In the genomic region with DNA sequence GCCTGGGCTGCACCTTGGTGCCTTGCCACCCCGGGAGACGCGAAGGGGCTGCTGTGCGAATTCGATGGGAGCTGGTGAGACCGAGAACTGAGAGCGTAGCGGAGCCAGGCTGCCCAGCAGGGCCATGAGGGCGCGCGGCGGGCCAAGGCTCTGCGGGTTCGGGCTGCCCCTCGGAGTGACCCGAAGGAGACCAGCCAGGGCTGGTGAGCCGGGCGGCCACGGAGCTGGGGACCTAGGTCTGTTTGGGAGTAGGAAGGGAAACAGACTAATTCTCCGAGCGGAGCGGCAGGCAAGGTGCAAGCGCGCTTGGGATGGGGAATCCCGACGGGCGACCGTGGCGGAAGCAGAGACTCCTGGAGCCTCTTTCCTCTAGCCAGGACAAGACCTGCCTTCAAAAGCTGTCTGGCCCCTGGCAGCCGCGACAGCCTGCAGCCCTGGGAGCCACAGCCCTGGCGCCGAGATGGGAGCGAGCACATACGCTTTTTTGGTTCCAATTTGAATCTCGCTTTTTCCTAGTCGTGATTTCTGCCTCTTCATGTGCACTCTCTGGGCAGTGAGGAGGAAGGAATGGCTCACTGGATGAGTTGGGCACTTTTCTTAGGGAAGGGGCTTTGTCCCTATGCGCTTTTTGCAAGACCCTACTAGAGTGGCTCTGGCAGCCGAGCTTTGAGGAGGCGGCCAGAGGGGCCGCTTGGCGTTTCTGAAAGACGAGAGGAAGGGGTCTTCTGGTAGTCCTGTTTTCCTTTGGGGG, we compare ENCODE assay signal across 9 cellular contexts. TPM values are rescaled to one million over a fixed set of nuclear protein-coding genes. Genes with fewer than 3 reads are reported as not detected.
DNase-seq lines count a peak whose midpoint lies in the region; ATAC-seq lines count a peak whose summit lies in the region.
"Had no signal": no experiment of that assay in that cellular context is flagged by ENCODE, and none has a peak within 500 bp of the region (broad histone marks: within the 10 kb centered on the region; RNA-seq: fewer than 3 reads in every experiment).

No MANE protein-coding gene starts in this region.

- H3K27ac ChIP-seq in iPS DF 6.9 (ENCODE audit: low read length): no peak overlapping the region

- H3K27ac Mint-ChIP-seq in activated naive CD8-positive, alpha-beta T cell treated with anti-CD3 and anti-CD28 coated beads, Interleukin-2, amount 10 ng/mL, durations not matched to agents 7 days and 5 days: no peak overlapping the region
- no peak overlapping the region for H3K27ac Mint-ChIP-seq in natural killer cell treated with Interleukin-12 subunit alpha and Interleukin-12 subunit beta and Interleukin-15 and Interleukin-18, amount 100 ng/mL, for 72 hours

- no peaks in the 10 kb centered on the region for H3K36me3 ChIP-seq in iPS DF 6.9 (ENCODE audit: control insufficient read depth, insufficient read depth, low read length)

- peaks cover 73% of the 10 kb centered on the region for H3K27me3 Mint-ChIP-seq in activated naive CD8-positive, alpha-beta T cell treated with anti-CD3 and anti-CD28 coated beads, Interleukin-2, amount 10 ng/mL, durations not matched to agents 7 days and 5 days
- peaks cover 34 to 70% of the 10 kb centered on the region in 2 donors for H3K27me3 Mint-ChIP-seq in natural killer cell treated with Interleukin-12 subunit alpha and Interleukin-12 subunit beta and Interleukin-15 and Interleukin-18, amount 100 ng/mL, for 72 hours

- H3K4me3 Mint-ChIP-seq in activated naive CD8-positive, alpha-beta T cell treated with anti-CD3 and anti-CD28 coated beads, Interleukin-2, amount 10 ng/mL, durations not matched to agents 7 days and 5 days: peak overlapping the region; percentile 50
- no peak overlapping the region for H3K4me3 Mint-ChIP-seq in natural killer cell treated with Interleukin-12 subunit alpha and Interleukin-12 subunit beta and Interleukin-15 and Interleukin-18, amount 100 ng/mL, for 72 hours

- intact Hi-C loops in sciatic nerve (cut with DNase I): no loop called here

- POLR2A ChIA-PET in activated naive CD8-positive, alpha-beta T cell treated with anti-CD3 and anti-CD28 coated beads, Interleukin-2, amount 10 ng/mL, durations not matched to agents 7 days and 5 days (lab: Charles Lee): no interaction called here

- ATAC-seq in activated naive CD8-positive, alpha-beta T cell treated with anti-CD3 and anti-CD28 coated beads, Interleukin-2, amount 10 ng/mL, durations not matched to agents 7 days and 5 days (ENCODE audit: low read depth): no peak
- ATAC-seq in sciatic nerve (peak; percentile 33), HG03521 (IDR thresholded peaks at IDR 0.05; ENCODE audit: unreplicated experiment) (no peak)
- no peak for ATAC-seq in natural killer cell treated with Interleukin-12 subunit alpha and Interleukin-12 subunit beta and Interleukin-15 and Interleukin-18, amount 100 ng/mL, for 72 hours
- ATAC-seq: K562 had no signal

- H3K36me3 Mint-ChIP-seq in activated naive CD8-positive, alpha-beta T cell treated with anti-CD3 and anti-CD28 coated beads, Interleukin-2, amount 10 ng/mL, durations not matched to agents 7 days and 5 days: no peaks in the 10 kb centered on the region
- no peaks in the 10 kb centered on the region for H3K36me3 Mint-ChIP-seq in natural killer cell treated with Interleukin-12 subunit alpha and Interleukin-12 subunit beta and Interleukin-15 and Interleukin-18, amount 100 ng/mL, for 72 hours

- H3K27me3 ChIP-seq in iPS DF 6.9 (ENCODE audit: control insufficient read depth, insufficient read depth, low read length): peaks cover 14% of the 10 kb centered on the region; the same call in 1 of the 2 replicates

- H3K4me3 ChIP-seq in iPS DF 6.9 (ENCODE audit: low read length): peak overlapping the region; percentile 65
- H3K4me3 ChIP-seq: K562 had no signal

- peaks cover 3% of the 10 kb centered on the region for H3K4me1 Mint-ChIP-seq in activated naive CD8-positive, alpha-beta T cell treated with anti-CD3 and anti-CD28 coated beads, Interleukin-2, amount 10 ng/mL, durations not matched to agents 7 days and 5 days
- no peaks in the 10 kb centered on the region for H3K4me1 Mint-ChIP-seq in natural killer cell treated with Interleukin-12 subunit alpha and Interleukin-12 subunit beta and Interleukin-15 and Interleukin-18, amount 100 ng/mL, for 72 hours (ENCODE audit: low read depth in 2 of 2)

- H3K9me3 ChIP-seq in iPS DF 6.9 (ENCODE audit: control insufficient read depth, insufficient read depth, low read length): no peaks in the 10 kb centered on the region

- peaks cover 3% of the 10 kb centered on the region for H3K4me1 ChIP-seq in iPS DF 6.9 (ENCODE audit: control insufficient read depth, insufficient read depth, low read length)

- DNase-seq in G401 (ENCODE audit: low spot score) (peak; percentile 64), iPS DF 6.9 (ENCODE audit: low read depth, low spot score) (no peak), sciatic nerve (ENCODE audit: low spot score) (no peak), activated gamma-delta T cell (lab: John Stamatoyannopoulos, UW) (no peak), NCI-H1092 (lab: John Stamatoyannopoulos, UW) (no peak)
- no peak for DNase-seq in activated naive CD8-positive, alpha-beta T cell treated with anti-CD3 and anti-CD28 coated beads, Interleukin-2, amount 10 ng/mL, durations not matched to agents 7 days and 5 days
- DNase-seq in natural killer cell treated with Interleukin-12 subunit alpha and Interleukin-12 subunit beta and Interleukin-15 and Interleukin-18, amount 100 ng/mL, for 72 hours (ENCODE audit: low spot score): no peak

- in situ Hi-C loops in G401 (cut with HindIII; ENCODE audit: low sequenced_read_pairs): no loop called here

- WGBS in iPS DF 6.9 (ENCODE audit: insufficient coverage, insufficient read length): no CpG with 5 or more reads among the region's 43 CpGs

- no peaks in the 10 kb centered on the region for H3K9me3 Mint-ChIP-seq in activated naive CD8-positive, alpha-beta T cell treated with anti-CD3 and anti-CD28 coated beads, Interleukin-2, amount 10 ng/mL, durations not matched to agents 7 days and 5 days
- H3K9me3 Mint-ChIP-seq in natural killer cell treated with Interleukin-12 subunit alpha and Interleukin-12 subunit beta and Interleukin-15 and Interleukin-18, amount 100 ng/mL, for 72 hours: no peaks in the 10 kb centered on the region

RNA-seq across cellular contexts. Expression of gene SYNDIG1, which starts 0.8 kb away (rescaled TPM):
- total RNA-seq in G401 (2014; rRNA removed; shearing (Covaris generic)): not detected in 2 replicates
- not detected for total RNA-seq in activated naive CD8-positive, alpha-beta T cell treated with anti-CD3 and anti-CD28 coated beads, Interleukin-2, amount 10 ng/mL, durations not matched to agents 7 days and 5 days
- 17.9 TPM for total RNA-seq in sciatic nerve
- total RNA-seq in natural killer cell treated with Interleukin-12 subunit alpha and Interleukin-12 subunit beta and Interleukin-15 and Interleukin-18, amount 100 ng/mL, for 72 hours: not detected
- total RNA-seq: K562 had no signal

Comparison
In these comparisons a context has a peak if more than half of its experiments do, and no peak if none do; other contexts are left out.
1. RNA of gene SYNDIG1, which starts 0.8 kb away (total RNA-seq): 17.9 TPM in sciatic nerve (single experiment); not detected in G401, not detected in activated naive CD8-positive, alpha-beta T cell treated with anti-CD3 and anti-CD28 coated beads, Interleukin-2, amount 10 ng/mL, durations not matched to agents 7 days and 5 days and not detected in natural killer cell treated with Interleukin-12 subunit alpha and Interleukin-12 subunit beta and Interleukin-15 and Interleukin-18, amount 100 ng/mL, for 72 hours; every median in the first group is over 10 times any median in the second.